In genomic region chrX:3256868-3257267, GRCh38 we compare ENCODE assay signal across 23 cellular contexts.
DNase-seq lines count a peak whose midpoint lies in the region; ATAC-seq and TF ChIP-seq lines count a peak whose summit lies in the region.
"Had no signal": no experiment of that assay in that cellular context is flagged by ENCODE, and none has a peak within 500 bp of the region (broad histone marks: within the 10 kb centered on the region; RNA-seq: fewer than 3 reads in every experiment).

No MANE protein-coding gene starts in this region.

- 100% methylated on average over 3 of the region's 3 CpGs for WGBS in mesenchymal stem cell
- WGBS in smooth muscle cell (ENCODE audit: low lambda C conversion rate), result 72% methylated on average over 3 of the region's 3 CpGs
- no CpG with 5 or more reads among the region's 3 CpGs for WGBS in trophoblast cell (ENCODE audit: extremely low coverage, insufficient coverage, insufficient read length)

- H2BK15ac ChIP-seq in mesenchymal stem cell (ENCODE audit: low read depth, poor library complexity, severe bottlenecking), result peak overlapping the region; percentile 7

- ATAC-seq in Right ventricle myocardium superior (ENCODE audit: poor library complexity) (no peak), GM19035 (IDR thresholded peaks at IDR 0.05; ENCODE audit: unreplicated experiment) (no peak)
- ATAC-seq: A549, GM12878 had no signal

- H3K9ac ChIP-seq in mesenchymal stem cell (ENCODE audit: low read length) (no peak overlapping the region), smooth muscle cell (ENCODE audit: low read depth) (no peak overlapping the region), trophoblast cell (ENCODE audit: low read length) (no peak overlapping the region)
- H3K9ac ChIP-seq: BLaER1 treated with 17β-estradiol and CSF1 and Interleukin-3, amounts not matched to agents 10 nM and 100 nM had no signal

- H4K91ac ChIP-seq in mesenchymal stem cell (ENCODE audit: low read length) (peak overlapping the region; percentile 61), trophoblast cell (ENCODE audit: low read depth, low read length) (no peak overlapping the region)

- no peak overlapping the region for H2AK5ac ChIP-seq in mesenchymal stem cell (ENCODE audit: low read length, severe bottlenecking)
- no peak overlapping the region for H2AK5ac ChIP-seq in trophoblast cell (ENCODE audit: low read length)

- H3K23ac ChIP-seq in mesenchymal stem cell (ENCODE audit: low read length in 2 of 2) (no peak overlapping the region), trophoblast cell (ENCODE audit: low read length) (no peak overlapping the region)

- H4K8ac ChIP-seq in mesenchymal stem cell (ENCODE audit: low read length) (peak overlapping the region; percentile 54), trophoblast cell (ENCODE audit: low read depth, low read length) (no peak overlapping the region)

- TF ChIP-seq CTCF in left ventricle myocardium inferior (IDR thresholded peaks at IDR 0.05; ENCODE audit: borderline replicate concordance) (no peak), smooth muscle cell (IDR thresholded peaks at IDR 0.05; ENCODE audit: borderline replicate concordance, insufficient read depth, poor library complexity, severe bottlenecking) (no peak)

- H3K4me2 ChIP-seq in mesenchymal stem cell (ENCODE audit: low read length, poor library complexity, severe bottlenecking), result no peak overlapping the region
- no peak overlapping the region for H3K4me2 ChIP-seq in smooth muscle cell
- H3K4me2 ChIP-seq in trophoblast cell (ENCODE audit: low read length), result no peak overlapping the region
- H3K4me2 ChIP-seq: A549 had no signal

- H4K12ac ChIP-seq in trophoblast cell (ENCODE audit: low read depth, low read length), result no peak overlapping the region

- H3K18ac ChIP-seq in mesenchymal stem cell (ENCODE audit: low read depth in 1 of 2, low read length in 2 of 2), result no peak overlapping the region
- H3K18ac ChIP-seq in trophoblast cell (ENCODE audit: low read length), result no peak overlapping the region

- H2BK5ac ChIP-seq in mesenchymal stem cell (ENCODE audit: low read depth, low read length, poor library complexity, severe bottlenecking) (no peak overlapping the region), trophoblast cell (ENCODE audit: low read depth, low read length, poor library complexity) (no peak overlapping the region)

- H3K79me1 ChIP-seq in mesenchymal stem cell (replicated peaks; ENCODE audit: low read length, poor library complexity, severe bottlenecking) (no peaks in the 10 kb centered on the region), trophoblast cell (ENCODE audit: low read length) (no peaks in the 10 kb centered on the region)

- intact Hi-C loops in left ventricle myocardium inferior (cut with micrococcal nuclease), result no loop called here
- intact Hi-C loops in Right ventricle myocardium superior (cut with DNase I), result no loop called here

- H2BK12ac ChIP-seq in mesenchymal stem cell (ENCODE audit: low read length in 2 of 2) (peak overlapping the region in 1 of 2 experiments; percentile 21), trophoblast cell (ENCODE audit: low read length) (no peak overlapping the region)

- H3F3A ChIP-seq in smooth muscle cell (ENCODE audit: low read depth), result peaks cover 7% of the 10 kb centered on the region

- H3K4me1 ChIP-seq in left ventricle myocardium inferior (no peaks in the 10 kb centered on the region), mesenchymal stem cell (ENCODE audit: control insufficient read depth, insufficient read depth, low read depth, low read length) (no peaks in the 10 kb centered on the region), smooth muscle cell (ENCODE audit: low read depth) (peaks cover 2% of the 10 kb centered on the region), trophoblast cell (ENCODE audit: control insufficient read depth in 1 of 2, insufficient read depth in 2 of 2, low read length in 2 of 2) (no peaks in the 10 kb centered on the region)
- H3K4me1 ChIP-seq: A549, BE2C, HAP-1 had no signal

- H3K36me3 ChIP-seq in left ventricle myocardium inferior, result no peaks in the 10 kb centered on the region
- no peaks in the 10 kb centered on the region for H3K36me3 ChIP-seq in mesenchymal stem cell (ENCODE audit: control insufficient read depth in 1 of 2, insufficient read depth in 2 of 2, low read depth in 1 of 2, low read length in 2 of 2)
- no peaks in the 10 kb centered on the region for H3K36me3 ChIP-seq in smooth muscle cell (ENCODE audit: low read depth)
- no peaks in the 10 kb centered on the region for H3K36me3 ChIP-seq in trophoblast cell (ENCODE audit: control insufficient read depth in 1 of 2, insufficient read depth in 2 of 2, low read length in 2 of 2)
- H3K36me3 ChIP-seq: BE2C; BLaER1 treated with 17β-estradiol and CSF1 and Interleukin-3, amounts not matched to agents 10 nM and 100 nM; HAP-1 had no signal

- H4K20me1 ChIP-seq in smooth muscle cell (ENCODE audit: low read depth), result no peaks in the 10 kb centered on the region
- H4K20me1 ChIP-seq: BLaER1 treated with 17β-estradiol and CSF1 and Interleukin-3, amounts not matched to agents 10 nM and 100 nM had no signal

- H3K4me3 ChIP-seq in left ventricle myocardium inferior (no peak overlapping the region), mesenchymal stem cell (ENCODE audit: insufficient read depth in 1 of 2, low read depth in 1 of 2, low read length in 2 of 2) (no peak overlapping the region), smooth muscle cell (no peak overlapping the region), trophoblast cell (ENCODE audit: low read depth, low read length) (no peak overlapping the region)
- H3K4me3 ChIP-seq: A549; BLaER1 treated with 17β-estradiol and CSF1 and Interleukin-3, amounts not matched to agents 10 nM and 100 nM; GM12878; HAP-1 had no signal

- H2BK120ac ChIP-seq in mesenchymal stem cell (ENCODE audit: low read depth, low read length), result no peak overlapping the region
- no peak overlapping the region for H2BK120ac ChIP-seq in trophoblast cell (ENCODE audit: insufficient read depth, low read length, poor library complexity)

- no peaks in the 10 kb centered on the region for H3K79me2 ChIP-seq in smooth muscle cell (ENCODE audit: low read depth)
- no peaks in the 10 kb centered on the region for H3K79me2 ChIP-seq in trophoblast cell (ENCODE audit: control insufficient read depth, insufficient read depth, low read length, poor library complexity)

- H3K27ac ChIP-seq in left ventricle myocardium inferior (replicated peaks), result no peak overlapping the region
- H3K27ac ChIP-seq in mesenchymal stem cell (ENCODE audit: low read length, poor library complexity, severe bottlenecking), result no peak overlapping the region
- peak overlapping the region; percentile 67 for H3K27ac ChIP-seq in smooth muscle cell (ENCODE audit: low read depth)
- no peak overlapping the region for H3K27ac ChIP-seq in trophoblast cell (ENCODE audit: low read depth, low read length)
- H3K27ac ChIP-seq: A549 had no signal

- no peak overlapping the region for H3K4ac ChIP-seq in mesenchymal stem cell (ENCODE audit: low read depth in 1 of 2, low read length in 2 of 2)
- H3K4ac ChIP-seq in trophoblast cell (ENCODE audit: low read depth, low read length), result no peak overlapping the region

- DNase-seq in left ventricle myocardium inferior (peak; percentile 13), Right ventricle myocardium superior (no peak), RPMI7951 (ENCODE audit: low read depth) (peak; percentile 36), mesenchymal stem cell (no peak), smooth muscle cell (lab: John Stamatoyannopoulos, UW; ENCODE audit: unreplicated experiment) (no peak), trophoblast cell (no peak)
- DNase-seq: 8988T; ACHN; AML-193; BE2C; CD4-positive, alpha-beta T cell; CD8-positive, alpha-beta memory T cell; DMS 273 treated with DMSO at 0.1 percent for 48 hours; DMS79; EL; GDM1; GOT3; HFFc6 had no signal

- H3K27me3 ChIP-seq in left ventricle myocardium inferior (ENCODE audit: low read depth), result no peaks in the 10 kb centered on the region
- no peaks in the 10 kb centered on the region for H3K27me3 ChIP-seq in mesenchymal stem cell (ENCODE audit: control insufficient read depth in 1 of 2, insufficient read depth in 1 of 2, low read length in 2 of 2)
- no peaks in the 10 kb centered on the region for H3K27me3 ChIP-seq in smooth muscle cell (ENCODE audit: low read depth)
- no peaks in the 10 kb centered on the region for H3K27me3 ChIP-seq in trophoblast cell (ENCODE audit: insufficient read depth, low read length)
- H3K27me3 ChIP-seq: BE2C; BLaER1 treated with 17β-estradiol and CSF1 and Interleukin-3, amounts not matched to agents 10 nM and 100 nM had no signal

- no peak overlapping the region for H2AFZ ChIP-seq in mesenchymal stem cell (ENCODE audit: low read depth, low read length)
- H2AFZ ChIP-seq in smooth muscle cell (ENCODE audit: low read depth), result no peak overlapping the region
- H2AFZ ChIP-seq in trophoblast cell (ENCODE audit: insufficient read depth, low read length, poor library complexity), result no peak overlapping the region

- no peak overlapping the region for H3K14ac ChIP-seq in mesenchymal stem cell (ENCODE audit: low read length in 2 of 2)
- H3K14ac ChIP-seq in trophoblast cell (ENCODE audit: low read length), result no peak overlapping the region

- H3K9me3 ChIP-seq in left ventricle myocardium inferior (replicated peaks) (no peaks in the 10 kb centered on the region), mesenchymal stem cell (ENCODE audit: control insufficient read depth, low read length) (no peaks in the 10 kb centered on the region), smooth muscle cell (replicated peaks; ENCODE audit: low read depth) (no peaks in the 10 kb centered on the region), trophoblast cell (ENCODE audit: insufficient read depth, low read depth, low read length) (no peaks in the 10 kb centered on the region)
- H3K9me3 ChIP-seq: A549, BE2C, HAP-1 had no signal

Comparison
In these comparisons a context has a peak if more than half of its experiments do, and no peak if none do; other contexts are left out.
1. DNase-seq: peak in left ventricle myocardium inferior (single experiment) and RPMI7951 (single experiment); none in Right ventricle myocardium superior (single experiment), mesenchymal stem cell (single experiment), smooth muscle cell (single experiment) and trophoblast cell (0 of 2).